In genomic region chr18:52920665-52921064, GRCh38 we compare ENCODE assay signal across 37 cellular contexts.
"Had no signal": no experiment of that assay in that cellular context is flagged by ENCODE, and none has a peak within 500 bp of the region (broad histone marks: within the 10 kb centered on the region; RNA-seq: fewer than 3 reads in every experiment).

No MANE protein-coding gene starts in this region.

- H3K9me3 Mint-ChIP-seq: activated CD8-positive, alpha-beta T cell treated with anti-CD3 and anti-CD28 coated beads for 36 hours had no signal

- H3K36me3 ChIP-seq: adrenal gland, brain microvascular endothelial cell, breast epithelium had no signal

- DNase-seq: activated B cell treated with CpG ODN at 0.5 μM for 24 hours; activated CD4-positive, alpha-beta memory T cell treated with anti-CD3 and anti-CD28 coated beads for 36 hours; activated CD4-positive, alpha-beta T cell treated with anti-CD3 and anti-CD28 coated beads for 4 hours; activated CD4-positive, alpha-beta T cell treated with anti-CD3 and anti-CD28 coated beads, Interleukin-2, amount 10 ng/mL, durations not matched to agents 24 days and 14 days; activated CD4-positive, alpha-beta T cell treated with anti-CD3 and anti-CD28 coated beads, Interleukin-2, amount 50 U/mL, for 1 hour; activated CD4-positive, alpha-beta T cell treated with anti-CD3 and anti-CD28 coated beads, Interleukin-2, amount 50 U/mL, for 4 hours; activated CD4-positive, CD25-positive, alpha-beta regulatory T cell treated with anti-CD3 and anti-CD28 coated beads, Interleukin-2, amount 50 U/mL, for 72 hours; activated CD8-positive, alpha-beta memory T cell treated with anti-CD3 and anti-CD28 coated beads, Interleukin-2, amount 50 U/mL, for 4 hours; activated CD8-positive, alpha-beta T cell treated with anti-CD3 and anti-CD28 coated beads for 36 hours; activated effector memory CD4-positive, alpha-beta T cell treated with anti-CD3 and anti-CD28 coated beads, Interleukin-2, amount 50 U/mL, for 16 hours; activated gamma-delta T cell treated with Interleukin-2 at 50 U/mL for 16 hours; activated naive CD4-positive, alpha-beta T cell; activated naive CD4-positive, alpha-beta T cell treated with anti-CD3 and anti-CD28 coated beads for 36 hours; activated naive CD4-positive, alpha-beta T cell treated with anti-CD3 and anti-CD28 coated beads, Interleukin-2, amount 50 U/mL, for 16 hours; activated naive CD8-positive, alpha-beta T cell treated with anti-CD3 and anti-CD28 coated beads for 36 hours; activated T-cell treated with anti-CD3 and anti-CD28 coated beads for 4 hours; activated T-cell treated with anti-CD3 and anti-CD28 coated beads, Interleukin-2, amount 50 U/mL, for 1 hour; activated T-cell treated with anti-CD3 and anti-CD28 coated beads, Interleukin-2, amount 50 U/mL, for 4 hours; activated T-cell treated with anti-CD3 and anti-CD28 coated beads, Interleukin-2, amount 50 U/mL, for 72 hours; adrenal gland; amniotic stem cell; aorta; body of pancreas; brain microvascular endothelial cell; central memory CD4-positive, alpha-beta T cell; T-helper 1 cell; T-helper 2 cell; T-helper 9 cell had no signal

- FAIRE-seq: astrocyte, TTC549 had no signal

- H3K4me3 Mint-ChIP-seq: activated B cell treated with CpG ODN at 0.5 μM for 24 hours; activated CD4-positive, alpha-beta memory T cell treated with anti-CD3 and anti-CD28 coated beads for 36 hours; activated CD4-positive, alpha-beta T cell treated with anti-CD3 and anti-CD28 coated beads, Interleukin-2, amount 10 ng/mL, durations not matched to agents 24 days and 14 days; activated CD8-positive, alpha-beta T cell treated with anti-CD3 and anti-CD28 coated beads for 36 hours; activated naive CD4-positive, alpha-beta T cell treated with anti-CD3 and anti-CD28 coated beads for 36 hours; activated naive CD8-positive, alpha-beta T cell treated with anti-CD3 and anti-CD28 coated beads for 36 hours; activated T-cell treated with anti-CD3 and anti-CD28 coated beads, Interleukin-2, amount 50 U/mL, for 4 hours; activated T-cell treated with anti-CD3 and anti-CD28 coated beads, Interleukin-2, amount 50 U/mL, for 72 hours; activated T-helper 1 cell treated with anti-CD3 and anti-CD28 coated beads, Interleukin-12 subunit alpha, Interleukin-12 subunit beta, Interleukin-2, Interleukin-4 antibody, amounts not matched to agents 30 ng/mL and 10 ng/mL and 1 ng/mL, durations not matched to agents 14 hours and 24 hours and 36 hours; activated T-helper 17 cell treated with anti-CD3 and anti-CD28 coated beads, Interleukin-2, amount 50 U/mL, for 72 hours; T-helper 1 cell treated with Interleukin-12 subunit alpha and Interleukin-12 subunit beta and Interleukin-4 antibody, amounts not matched to agents 30 μg/mL and 1 μg/mL, for 36 hours; T-helper 2 cell treated with Interferon-gamma antibody and Interleukin-4, amounts not matched to agents 5 μg/mL and 100 μg/mL, for 36 hours had no signal

- H3K27me3 ChIP-seq: adrenal gland, body of pancreas, brain microvascular endothelial cell, breast epithelium had no signal

- H3K27me3 Mint-ChIP-seq: activated B cell treated with CpG ODN at 0.5 μM for 24 hours; activated CD4-positive, alpha-beta memory T cell treated with anti-CD3 and anti-CD28 coated beads for 36 hours; activated CD4-positive, alpha-beta T cell treated with anti-CD3 and anti-CD28 coated beads, Interleukin-2, amount 10 ng/mL, durations not matched to agents 24 days and 14 days; activated CD8-positive, alpha-beta T cell treated with anti-CD3 and anti-CD28 coated beads for 36 hours; activated naive CD8-positive, alpha-beta T cell treated with anti-CD3 and anti-CD28 coated beads for 36 hours; activated T-helper 17 cell treated with anti-CD3 and anti-CD28 coated beads, Interleukin-2, amount 50 U/mL, for 72 hours had no signal

- H3K4me1 ChIP-seq: adrenal gland, body of pancreas, breast epithelium had no signal

- H3K27ac ChIP-seq: adrenal gland, body of pancreas, brain microvascular endothelial cell, breast epithelium, VCaP had no signal

- H3K4me3 ChIP-seq: adrenal gland, body of pancreas, breast epithelium had no signal

- H3K27ac Mint-ChIP-seq: activated B cell treated with CpG ODN at 0.5 μM for 24 hours; activated CD4-positive, alpha-beta memory T cell treated with anti-CD3 and anti-CD28 coated beads for 36 hours; activated CD4-positive, alpha-beta T cell treated with anti-CD3 and anti-CD28 coated beads, Interleukin-2, amount 10 ng/mL, durations not matched to agents 24 days and 14 days; activated CD8-positive, alpha-beta T cell treated with anti-CD3 and anti-CD28 coated beads for 36 hours; activated naive CD4-positive, alpha-beta T cell treated with anti-CD3 and anti-CD28 coated beads for 36 hours; activated naive CD4-positive, alpha-beta T cell treated with anti-CD3 and anti-CD28 coated beads, Interleukin-2, amount 50 U/mL, for 72 hours; activated naive CD8-positive, alpha-beta T cell treated with anti-CD3 and anti-CD28 coated beads for 36 hours; activated T-cell treated with anti-CD3 and anti-CD28 coated beads, Interleukin-2, amount 50 U/mL, for 72 hours; activated T-helper 1 cell treated with anti-CD3 and anti-CD28 coated beads, Interleukin-12 subunit alpha, Interleukin-12 subunit beta, Interleukin-2, Interleukin-4 antibody, amounts not matched to agents 30 ng/mL and 10 ng/mL and 1 ng/mL, durations not matched to agents 14 hours and 24 hours and 36 hours; activated T-helper 17 cell treated with anti-CD3 and anti-CD28 coated beads, Interleukin-2, amount 50 U/mL, for 72 hours; T-helper 1 cell treated with Interleukin-12 subunit alpha and Interleukin-12 subunit beta and Interleukin-4 antibody, amounts not matched to agents 30 μg/mL and 1 μg/mL, for 36 hours; T-helper 2 cell treated with Interferon-gamma antibody and Interleukin-4, amounts not matched to agents 5 μg/mL and 100 μg/mL, for 36 hours had no signal

- ATAC-seq: activated CD8-positive, alpha-beta T cell treated with anti-CD3 and anti-CD28 coated beads for 36 hours; activated naive CD4-positive, alpha-beta T cell treated with anti-CD3 and anti-CD28 coated beads, Interleukin-2, amount 50 U/mL, for 72 hours; activated T-cell treated with anti-CD3 and anti-CD28 coated beads, Interleukin-2, amount 50 U/mL, for 4 hours; activated T-cell treated with anti-CD3 and anti-CD28 coated beads, Interleukin-2, amount 50 U/mL, for 72 hours; activated T-helper 17 cell treated with anti-CD3 and anti-CD28 coated beads, Interleukin-2, amount 50 U/mL, for 72 hours; body of pancreas had no signal

- H3K9me3 ChIP-seq: adrenal gland, body of pancreas, breast epithelium had no signal

- H3K4me1 Mint-ChIP-seq: activated B cell treated with CpG ODN at 0.5 μM for 24 hours; activated CD4-positive, alpha-beta T cell treated with anti-CD3 and anti-CD28 coated beads, Interleukin-2, amount 10 ng/mL, durations not matched to agents 24 days and 14 days; activated naive CD8-positive, alpha-beta T cell treated with anti-CD3 and anti-CD28 coated beads for 36 hours; activated T-helper 17 cell treated with anti-CD3 and anti-CD28 coated beads, Interleukin-2, amount 50 U/mL, for 72 hours had no signal

- H3K36me3 Mint-ChIP-seq: activated CD4-positive, alpha-beta memory T cell treated with anti-CD3 and anti-CD28 coated beads for 36 hours; activated naive CD4-positive, alpha-beta T cell treated with anti-CD3 and anti-CD28 coated beads, Interleukin-2, amount 50 U/mL, for 72 hours; activated naive CD8-positive, alpha-beta T cell treated with anti-CD3 and anti-CD28 coated beads for 36 hours had no signal
